Comparison of ENCODE assay signal across 1 cellular context in genomic region chr16:80992676-80993292, GRCh38.
TF ChIP-seq lines count a peak whose summit lies in the region.

No MANE protein-coding gene starts in this region.

TF ChIP-seq in GM23338, 12 proteins besides CTCF, POLR2A, EP300 and RAD21:
- TF ChIP-seq NANOG (IDR thresholded peaks at IDR 0.05; ENCODE audit: borderline replicate concordance) (no peak), CREB1 (CRISPR knock-in tag; IDR thresholded peaks at IDR 0.05; ENCODE audit: low read depth) (no peak)
